ENCODE assay signal across 12 cellular contexts in genomic region chr10:50291261-50291850, GRCh38. TPM values are rescaled to one million over a fixed set of nuclear protein-coding genes. Genes with fewer than 3 reads are reported as not detected.
A peak's percentile ranks its signal among the peaks of the same experiment; 100 is the strongest.
DNase-seq lines count a peak whose midpoint lies in the region; ATAC-seq and TF ChIP-seq lines count a peak whose summit lies in the region.
"Had no signal": no experiment of that assay in that cellular context is flagged by ENCODE, and none has a peak within 500 bp of the region (broad histone marks: within the 10 kb centered on the region; RNA-seq: fewer than 3 reads in every experiment).

No MANE protein-coding gene starts in this region.

- no peak overlapping the region for H3K4ac ChIP-seq in neuronal stem cell (ENCODE audit: low read length)

- no peaks in the 10 kb centered on the region for H3K36me3 ChIP-seq in neuronal stem cell (replicated peaks in 1 of 2; ENCODE audit: control insufficient read depth in 2 of 2, insufficient read depth in 2 of 2, low read length in 2 of 2)

- no peak overlapping the region for H3K14ac ChIP-seq in neuronal stem cell (ENCODE audit: low read length)

- no peak overlapping the region for H3K9ac ChIP-seq in neuronal stem cell (ENCODE audit: low read depth, low read length, poor library complexity)

- H4K8ac ChIP-seq in neuronal stem cell (ENCODE audit: low read depth, low read length): no peak overlapping the region

- peaks cover 0 to 2% of the 10 kb centered on the region in 2 donors for H3K4me1 ChIP-seq in neuronal stem cell (ENCODE audit: control insufficient read depth in 2 of 2, insufficient read depth in 1 of 2, low read depth in 1 of 2, low read length in 2 of 2)

- H3K27ac ChIP-seq in neuronal stem cell (replicated peaks; ENCODE audit: low read length): no peak overlapping the region

- H3K9me3 ChIP-seq in neuronal stem cell (replicated peaks in 1 of 2; ENCODE audit: control insufficient read depth in 2 of 2, insufficient read depth in 1 of 2, low read depth in 1 of 2, low read length in 2 of 2): no peaks in the 10 kb centered on the region

- no peaks in the 10 kb centered on the region for H3K27me3 ChIP-seq in neuronal stem cell (ENCODE audit: control insufficient read depth in 3 of 3, insufficient read depth in 3 of 3, low read depth in 1 of 3, low read length in 3 of 3)

- H2AK5ac ChIP-seq in neuronal stem cell (ENCODE audit: low read depth, low read length): no peak overlapping the region

- no peak overlapping the region for H3K23ac ChIP-seq in neuronal stem cell (ENCODE audit: low read depth, low read length, poor library complexity)

- DNase-seq in Daoy (ENCODE audit: low read depth) (peak; percentile 7), dermis microvascular lymphatic vessel endothelial cell (ENCODE audit: low read depth in 2 of 2) (peak; percentile 16 to 45), medulla oblongata (ENCODE audit: extremely low spot score) (peak; percentile 46), GM19240 (ENCODE audit: insufficient read length, low spot score) (no peak), neuronal stem cell (ENCODE audit: low spot score) (no peak), NCI-H187 (lab: John Stamatoyannopoulos, UW) (no peak)
- DNase-seq: activated CD4-positive, alpha-beta T cell treated with anti-CD3 and anti-CD28 coated beads, Interleukin-2, amount 10 ng/mL, durations not matched to agents 24 days and 14 days; cerebellar nuclear complex; NCI-H774; stimulated activated CD4-positive, alpha-beta T cell treated with anti-CD3 and anti-CD28 coated beads, Interleukin-2, amount 100 ng/mL, for 48 hours had no signal

- no peak overlapping the region for H2BK5ac ChIP-seq in neuronal stem cell (ENCODE audit: low read length)

- H3K4me2 ChIP-seq in neuronal stem cell (ENCODE audit: insufficient read depth, low read length, poor library complexity, severe bottlenecking): no peak overlapping the region

- no peak overlapping the region for H2BK120ac ChIP-seq in neuronal stem cell (ENCODE audit: low read depth, low read length)

- H2AFZ ChIP-seq in neuronal stem cell (ENCODE audit: low read length): no peak overlapping the region

- H2BK12ac ChIP-seq in neuronal stem cell (ENCODE audit: low read length): no peak overlapping the region

- WGBS in neuronal stem cell (ENCODE audit: extremely low coverage in 2 of 2, insufficient read length in 2 of 2, insufficient replicate concordance in 1 of 2), 2 donors: no CpG with 5 or more reads among the region's 1 CpG

- no peak for ATAC-seq in HG02623 (IDR thresholded peaks at IDR 0.05; ENCODE audit: unreplicated experiment)

- no peak overlapping the region for H4K91ac ChIP-seq in neuronal stem cell (ENCODE audit: low read depth, low read length, poor library complexity)

- H2BK15ac ChIP-seq in neuronal stem cell (ENCODE audit: low read length): no peak overlapping the region

- no peaks in the 10 kb centered on the region for H3K79me1 ChIP-seq in neuronal stem cell (ENCODE audit: low read depth, low read length)

- no peak overlapping the region for H3K4me3 ChIP-seq in neuronal stem cell (ENCODE audit: low read length in 2 of 2)

- peak; percentile 33; the same call in 1 of the 2 replicates for TF ChIP-seq CTCF in LNCAP (IDR thresholded peaks at IDR 0.05)

- H3K18ac ChIP-seq in neuronal stem cell (ENCODE audit: low read length): no peak overlapping the region

RNA-seq across cellular contexts. Expression of gene ASAH2, which starts 40.0 kb away (rescaled TPM):
- total RNA-seq in Daoy (2014; rRNA removed; shearing (Covaris generic)): 0.06 and 0.46 TPM in 2 replicates
- total RNA-seq in dermis microvascular lymphatic vessel endothelial cell: 0.38 and 0.64 TPM in 2 replicates
- polyA plus RNA-seq in neuronal stem cell (2013, experiment 1 of 2): 6.2 TPM
- polyA plus RNA-seq in neuronal stem cell (2013, experiment 2 of 2): 4.9 TPM

Comparison
In these comparisons a context has a peak if more than half of its experiments do, and no peak if none do; other contexts are left out.
1. DNase-seq: peak in Daoy (single experiment), dermis microvascular lymphatic vessel endothelial cell (2 of 2) and medulla oblongata (single experiment); none in GM19240 (single experiment), neuronal stem cell (single experiment) and NCI-H187 (0 of 2).